Comparison of ENCODE assay signal across 16 cellular contexts in genomic region chr15:58369956-58370355, GRCh38.
"Had no signal": no experiment of that assay in that cellular context is flagged by ENCODE, and none has a peak within 500 bp of the region (broad histone marks: within the 10 kb centered on the region; RNA-seq: fewer than 3 reads in every experiment).

No MANE protein-coding gene starts in this region.

- H3K27ac Mint-ChIP-seq: activated CD4-positive, alpha-beta memory T cell treated with anti-CD3 and anti-CD28 coated beads, Interleukin-2, amount 10 ng/mL, durations not matched to agents 7 days and 5 days; memory B cell; stimulated activated naive B cell treated with anti-CD40 and anti-IgM and Interleukin-4, amounts not matched to agents 10 μg/mL and 1 μg/mL and 100 μg/mL, for 72 hours had no signal

- H3K36me3 Mint-ChIP-seq: memory B cell; stimulated activated naive B cell treated with anti-CD40 and anti-IgM and Interleukin-4, amounts not matched to agents 10 μg/mL and 1 μg/mL and 100 μg/mL, for 72 hours had no signal

- H3K4me3 ChIP-seq: heart left ventricle, skin epidermis, testis, upper lobe of left lung had no signal

- H3K27ac ChIP-seq: epithelial cell of prostate, heart left ventricle, skin epidermis, testis, upper lobe of left lung, VCaP had no signal

- ATAC-seq: heart left ventricle; stimulated activated naive B cell treated with anti-CD40 and anti-IgM and Interleukin-4, amounts not matched to agents 10 μg/mL and 1 μg/mL and 100 μg/mL, for 72 hours had no signal

- H3K9me3 ChIP-seq: testis had no signal

- H3K36me3 ChIP-seq: heart left ventricle, upper lobe of left lung had no signal

- FAIRE-seq: islet of Langerhans had no signal

- H3K27me3 ChIP-seq: heart left ventricle, testis, upper lobe of left lung had no signal

- H3K4me3 Mint-ChIP-seq: memory B cell; stimulated activated naive B cell treated with anti-CD40 and anti-IgM and Interleukin-4, amounts not matched to agents 10 μg/mL and 1 μg/mL and 100 μg/mL, for 72 hours had no signal

- DNase-seq: activated CD4-positive, alpha-beta memory T cell treated with anti-CD3 and anti-CD28 coated beads, Interleukin-2, amount 10 ng/mL, durations not matched to agents 7 days and 5 days; activated T-cell treated with anti-CD3 and anti-CD28 coated beads for 4 hours; amniotic stem cell; heart left ventricle; nucleus accumbens; stimulated activated CD4-positive, alpha-beta T cell treated with anti-CD3 and anti-CD28 coated beads, Interleukin-2, amount 100 ng/mL, for 24 hours; stimulated activated naive B cell treated with anti-CD40 and anti-IgM and Interleukin-4, amounts not matched to agents 10 μg/mL and 1 μg/mL and 100 μg/mL, for 72 hours; SW 1271; testis; upper lobe of left lung had no signal

- H3K4me1 ChIP-seq: testis, upper lobe of left lung had no signal

- H3K27me3 Mint-ChIP-seq: activated CD4-positive, alpha-beta T cell treated with anti-CD3 and anti-CD28 coated beads, Interleukin-2, amount 10 ng/mL, durations not matched to agents 24 days and 14 days; stimulated activated naive B cell treated with anti-CD40 and anti-IgM and Interleukin-4, amounts not matched to agents 10 μg/mL and 1 μg/mL and 100 μg/mL, for 72 hours had no signal
